2 cellular contexts compared by ENCODE assay signal in genomic region chr11:120258661-120259060, GRCh38.
TF ChIP-seq lines count a peak whose summit lies in the region.

No MANE protein-coding gene starts in this region.

TF ChIP-seq in HCT116, 20 proteins besides CTCF, POLR2A, EP300 and RAD21 (continued from another document):
- TF ChIP-seq, protein P1, sequence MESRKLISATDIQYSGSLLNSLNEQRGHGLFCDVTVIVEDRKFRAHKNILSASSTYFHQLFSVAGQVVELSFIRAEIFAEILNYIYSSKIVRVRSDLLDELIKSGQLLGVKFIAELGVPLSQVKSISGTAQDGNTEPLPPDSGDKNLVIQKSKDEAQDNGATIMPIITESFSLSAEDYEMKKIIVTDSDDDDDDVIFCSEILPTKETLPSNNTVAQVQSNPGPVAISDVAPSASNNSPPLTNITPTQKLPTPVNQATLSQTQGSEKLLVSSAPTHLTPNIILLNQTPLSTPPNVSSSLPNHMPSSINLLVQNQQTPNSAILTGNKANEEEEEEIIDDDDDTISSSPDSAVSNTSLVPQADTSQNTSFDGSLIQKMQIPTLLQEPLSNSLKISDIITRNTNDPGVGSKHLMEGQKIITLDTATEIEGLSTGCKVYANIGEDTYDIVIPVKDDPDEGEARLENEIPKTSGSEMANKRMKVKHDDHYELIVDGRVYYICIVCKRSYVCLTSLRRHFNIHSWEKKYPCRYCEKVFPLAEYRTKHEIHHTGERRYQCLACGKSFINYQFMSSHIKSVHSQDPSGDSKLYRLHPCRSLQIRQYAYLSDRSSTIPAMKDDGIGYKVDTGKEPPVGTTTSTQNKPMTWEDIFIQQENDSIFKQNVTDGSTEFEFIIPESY (IDR thresholded peaks at IDR 0.05; ENCODE audit: extremely low read depth, insufficient replicate concordance, low read length): no peak
- TF ChIP-seq SIN3A (IDR thresholded peaks at IDR 0.05; ENCODE audit: low read depth) (no peak), EZH2phosphoT487 (IDR thresholded peaks at IDR 0.05; ENCODE audit: borderline replicate concordance) (no peak), JUND (IDR thresholded peaks at IDR 0.05) (no peak), ATF3 (IDR thresholded peaks at IDR 0.05) (no peak), REST (IDR thresholded peaks at IDR 0.05; ENCODE audit: low read depth) (no peak), EZH2 (IDR thresholded peaks at IDR 0.05) (no peak)
- TF ChIP-seq, protein P2, sequence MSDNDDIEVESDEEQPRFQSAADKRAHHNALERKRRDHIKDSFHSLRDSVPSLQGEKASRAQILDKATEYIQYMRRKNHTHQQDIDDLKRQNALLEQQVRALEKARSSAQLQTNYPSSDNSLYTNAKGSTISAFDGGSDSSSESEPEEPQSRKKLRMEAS (IDR thresholded peaks at IDR 0.05): no peak

TF ChIP-seq in WTC11, 78 proteins besides CTCF, POLR2A, EP300 and RAD21 (continued from another document):
- no peak for TF ChIP-seq ZNF532 (CRISPR knock-in tag; IDR thresholded peaks at IDR 0.05; ENCODE audit: borderline replicate concordance)
- no peak for TF ChIP-seq GRHL2 (CRISPR knock-in tag; IDR thresholded peaks at IDR 0.05; ENCODE audit: insufficient replicate concordance, severe bottlenecking)
